ENCODE assay signal across 14 cellular contexts in the genomic region with DNA sequence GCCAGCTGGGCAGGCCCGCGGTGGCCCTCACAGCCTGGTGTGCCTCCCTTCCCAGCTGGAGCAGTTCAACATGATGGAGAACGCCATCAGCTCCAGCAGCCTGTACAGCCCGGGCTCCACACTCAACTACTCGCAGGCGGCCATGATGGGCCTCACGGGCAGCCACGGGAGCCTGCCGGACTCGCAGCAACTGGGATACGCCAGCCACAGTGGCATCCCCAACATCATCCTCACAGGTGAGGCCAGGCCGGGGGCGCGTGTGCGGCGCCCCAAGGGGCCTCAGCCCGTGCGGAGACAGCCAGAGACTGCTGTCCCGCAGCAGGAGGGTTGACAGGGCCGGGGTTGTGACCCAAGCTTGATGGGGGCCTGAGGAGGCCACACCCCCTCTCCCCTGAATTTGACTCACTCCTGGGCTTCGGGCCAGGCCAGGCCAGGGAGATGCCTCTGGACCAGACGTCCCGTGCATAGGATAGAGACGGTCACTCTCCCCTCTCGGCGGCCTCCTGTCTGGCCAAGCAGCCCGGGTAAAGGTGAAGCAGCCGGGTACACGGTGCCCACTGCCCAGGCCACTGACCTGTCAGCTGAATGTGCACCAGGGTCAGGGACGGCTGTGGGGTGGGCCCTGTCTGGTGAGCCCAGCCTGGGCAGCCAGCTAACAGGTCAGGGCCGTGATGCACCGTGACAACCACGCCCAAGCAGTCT. TPM values are rescaled to one million over a fixed set of nuclear protein-coding genes. Genes with fewer than 3 reads are reported as not detected.
A peak's percentile ranks its signal among the peaks of the same experiment; 100 is the strongest.
DNase-seq lines count a peak whose midpoint lies in the region; ATAC-seq and TF ChIP-seq lines count a peak whose summit lies in the region.
"Had no signal": no experiment of that assay in that cellular context is flagged by ENCODE, and none has a peak within 500 bp of the region (broad histone marks: within the 10 kb centered on the region; RNA-seq: fewer than 3 reads in every experiment).

No MANE protein-coding gene starts in this region.

- peaks cover 2% of the 10 kb centered on the region for H3K4me1 Mint-ChIP-seq in activated CD8-positive, alpha-beta T cell treated with anti-CD3 and anti-CD28 coated beads, Interleukin-2, amount 10 ng/mL, durations not matched to agents 7 days and 5 days (ENCODE audit: low read depth)
- H3K4me1 Mint-ChIP-seq in CD14-positive monocyte, result no peaks in the 10 kb centered on the region

- H3K36me3 Mint-ChIP-seq in activated CD8-positive, alpha-beta T cell treated with anti-CD3 and anti-CD28 coated beads, Interleukin-2, amount 10 ng/mL, durations not matched to agents 7 days and 5 days (ENCODE audit: low read depth), result no peaks in the 10 kb centered on the region
- peaks cover 0 to 7% of the 10 kb centered on the region in 2 donors for H3K36me3 Mint-ChIP-seq in CD14-positive monocyte

- POLR2A ChIA-PET in activated CD8-positive, alpha-beta T cell treated with anti-CD3 and anti-CD28 coated beads, Interleukin-2, amount 10 ng/mL, durations not matched to agents 7 days and 5 days (lab: Charles Lee), result no interaction called here

- no peaks in the 10 kb centered on the region for H3K79me2 ChIP-seq in fibroblast of lung (ENCODE audit: control insufficient read depth, insufficient read depth, low read length)

- H3K4me3 ChIP-seq in right cardiac atrium (ENCODE audit: low read length), result no peak overlapping the region
- no peak overlapping the region for H3K4me3 ChIP-seq in right atrium auricular region
- no peak overlapping the region for H3K4me3 ChIP-seq in fibroblast of lung (replicated peaks in 1 of 4; ENCODE audit: control extremely low read depth in 1 of 4, insufficient read depth in 1 of 4, low read depth in 3 of 4, low read length in 4 of 4)
- H3K4me3 ChIP-seq: dorsolateral prefrontal cortex had no signal

- no peaks in the 10 kb centered on the region for H3K27me3 Mint-ChIP-seq in activated CD8-positive, alpha-beta T cell treated with anti-CD3 and anti-CD28 coated beads, Interleukin-2, amount 10 ng/mL, durations not matched to agents 7 days and 5 days (ENCODE audit: low read depth)
- peaks cover 9 to 16% (median 15%) of the 10 kb centered on the region in 3 donors for H3K27me3 Mint-ChIP-seq in CD14-positive monocyte (ENCODE audit: low read depth in 3 of 3)

- H3K9me3 ChIP-seq in right cardiac atrium (ENCODE audit: control insufficient read depth, low read length), result no peaks in the 10 kb centered on the region
- H3K9me3 ChIP-seq in right atrium auricular region, result no peaks in the 10 kb centered on the region
- no peaks in the 10 kb centered on the region for H3K9me3 ChIP-seq in fibroblast of lung (ENCODE audit: control insufficient read depth, insufficient read depth, low read depth, low read length)

- no peaks in the 10 kb centered on the region for H4K20me1 ChIP-seq in fibroblast of lung (ENCODE audit: control insufficient read depth, extremely low read depth, insufficient read depth, low read length)

- H3K27ac ChIP-seq in right cardiac atrium (ENCODE audit: low read length) (no peak overlapping the region), right atrium auricular region (no peak overlapping the region), fibroblast of lung (ENCODE audit: insufficient read depth, low read length) (peak overlapping the region; percentile 62)

- no peaks in the 10 kb centered on the region for H3K9me3 Mint-ChIP-seq in activated CD8-positive, alpha-beta T cell treated with anti-CD3 and anti-CD28 coated beads, Interleukin-2, amount 10 ng/mL, durations not matched to agents 7 days and 5 days (ENCODE audit: insufficient read depth)
- peaks cover 0 to 3% (median 0%) of the 10 kb centered on the region in 7 donors for H3K9me3 Mint-ChIP-seq in CD14-positive monocyte

- H3K36me3 ChIP-seq in right atrium auricular region (no peaks in the 10 kb centered on the region), fibroblast of lung (ENCODE audit: control insufficient read depth, insufficient read depth, low read length) (no peaks in the 10 kb centered on the region)

- DNase-seq in right cardiac atrium, result peak in 2 of 3 donors; percentile 59 to 63
- DNase-seq in right atrium auricular region (ENCODE audit: low spot score), result no peak
- peak; percentile 89 for DNase-seq in RPMI7951 (ENCODE audit: low read depth)
- peak; percentile 40 to 59 for DNase-seq in fibroblast of lung (ENCODE audit: low read depth in 2 of 2)
- DNase-seq in stimulated activated CD4-positive, alpha-beta T cell treated with anti-CD3 and anti-CD28 coated beads, Interleukin-12 subunit alpha, Interleukin-12 subunit beta, amount 100 ng/mL, for 4 hours, result no peak
- DNase-seq in activated CD8-positive, alpha-beta T cell treated with anti-CD3 and anti-CD28 coated beads, Interleukin-2, amount 10 ng/mL, durations not matched to agents 7 days and 5 days, result no peak
- no peak for DNase-seq in CD14-positive monocyte (ENCODE audit: low spot score)
- no peak for DNase-seq in pons (ENCODE audit: low spot score)
- DNase-seq: aorta; dorsolateral prefrontal cortex; NCI-H1105; NCI-H345; stimulated activated CD4-positive, alpha-beta T cell treated with anti-CD3 and anti-CD28 coated beads, Interleukin-2, amount 100 ng/mL, for 24 hours had no signal

- peak in 1 of 2 donors; percentile 20 for ATAC-seq in right cardiac atrium
- ATAC-seq in activated CD8-positive, alpha-beta T cell treated with anti-CD3 and anti-CD28 coated beads, Interleukin-2, amount 10 ng/mL, durations not matched to agents 7 days and 5 days, result no peak

- H3K27ac Mint-ChIP-seq in activated CD8-positive, alpha-beta T cell treated with anti-CD3 and anti-CD28 coated beads, Interleukin-2, amount 10 ng/mL, durations not matched to agents 7 days and 5 days, result no peak overlapping the region
- H3K27ac Mint-ChIP-seq in CD14-positive monocyte, result no peak overlapping the region

- H3K4me1 ChIP-seq in right cardiac atrium (ENCODE audit: control insufficient read depth, insufficient read depth, low read length) (no peaks in the 10 kb centered on the region), right atrium auricular region (no peaks in the 10 kb centered on the region), fibroblast of lung (ENCODE audit: control insufficient read depth, extremely low read depth, insufficient read depth, low read length) (peaks cover 13% of the 10 kb centered on the region)

- peak overlapping the region; percentile 64 for H3K4me2 ChIP-seq in fibroblast of lung (ENCODE audit: extremely low read depth, insufficient read depth, low read length)

- CTCF ChIA-PET in activated CD8-positive, alpha-beta T cell treated with anti-CD3 and anti-CD28 coated beads, Interleukin-2, amount 10 ng/mL, durations not matched to agents 7 days and 5 days (lab: Charles Lee), result no interaction called here

- H3K27me3 ChIP-seq in right cardiac atrium (ENCODE audit: control insufficient read depth, insufficient read depth), result no peaks in the 10 kb centered on the region
- no peaks in the 10 kb centered on the region for H3K27me3 ChIP-seq in right atrium auricular region
- no peaks in the 10 kb centered on the region for H3K27me3 ChIP-seq in fibroblast of lung (ENCODE audit: control insufficient read depth, insufficient read depth, low read length)
- H3K27me3 ChIP-seq: dorsolateral prefrontal cortex had no signal

- no peak for TF ChIP-seq CTCF in right atrium auricular region (IDR thresholded peaks at IDR 0.05)
- TF ChIP-seq CTCF in fibroblast of lung (conservative IDR thresholded peaks at IDR 0.05 in 1 of 2, IDR thresholded peaks at IDR 0.05 in 1 of 2; ENCODE audit: low read depth in 1 of 2, low read length in 2 of 2), result no peak
- no peak for TF ChIP-seq CTCF in CD14-positive monocyte (IDR thresholded peaks at IDR 0.05)

- no peak overlapping the region for H3K4me3 Mint-ChIP-seq in activated CD8-positive, alpha-beta T cell treated with anti-CD3 and anti-CD28 coated beads, Interleukin-2, amount 10 ng/mL, durations not matched to agents 7 days and 5 days
- H3K4me3 Mint-ChIP-seq in CD14-positive monocyte, result no peak overlapping the region

- intact Hi-C loops in right cardiac atrium (cut with DNase I) (no loop called here), CD14-positive monocyte (cut with micrococcal nuclease) (no loop called here)

- 86% methylated on average over 33 of the region's 33 CpGs for WGBS in right cardiac atrium

- peak overlapping the region; percentile 55 for H3K9ac ChIP-seq in fibroblast of lung (ENCODE audit: insufficient read depth, low read length)

- no peak overlapping the region for H2AFZ ChIP-seq in fibroblast of lung (ENCODE audit: low read length)

RNA-seq across cellular contexts. Expression of gene COMP, which starts 15.4 kb away (rescaled TPM):
- total RNA-seq in right cardiac atrium, result 10 to 100 TPM in 1 of 4 donors, 1 to 10 TPM in 3; 1.5 to 13.7 (median 4.7) TPM
- 2.2 TPM for polyA plus RNA-seq in right cardiac atrium
- total RNA-seq in right atrium auricular region, result 10 to 100 TPM in 1 of 2 donors, 1 to 10 TPM in 1; 7.8 to 12.5 TPM
- 1.1 and 1.2 TPM in 2 replicates for total RNA-seq in RPMI7951 (2014; rRNA removed; shearing (Covaris generic))
- total RNA-seq in fibroblast of lung, result 0.17 and 0.26 TPM in 2 replicates
- polyA plus RNA-seq in fibroblast of lung, result 0.05 and 0.11 TPM in 2 replicates
- 0.08 and 0.16 TPM in 2 replicates for polyA plus RNA-seq in fibroblast of lung (2012)
- not detected in 2 replicates for polyA minus RNA-seq in fibroblast of lung (ENCODE audit: low replicate concordance)
- not detected for total RNA-seq in activated CD8-positive, alpha-beta T cell treated with anti-CD3 and anti-CD28 coated beads, Interleukin-2, amount 10 ng/mL, durations not matched to agents 7 days and 5 days
- not detected for polyA plus RNA-seq in CD14-positive monocyte
- total RNA-seq: activated CD8-positive, alpha-beta memory T cell treated with anti-CD3 and anti-CD28 coated beads for 36 hours had no signal

RNA-seq across cellular contexts. Expression of gene UPF1, which starts 56.0 kb away (rescaled TPM):
- 10 to 100 TPM; 35.2 to 40.0 (median 36.8) TPM for total RNA-seq in right cardiac atrium
- 31.4 TPM for polyA plus RNA-seq in right cardiac atrium
- total RNA-seq in right atrium auricular region, result 10 to 100 TPM; 27.6 to 61.5 TPM
- 32.4 and 56.2 TPM in 2 replicates for total RNA-seq in RPMI7951 (2014; rRNA removed; shearing (Covaris generic))
- total RNA-seq in fibroblast of lung, result 42.4 and 57.1 TPM in 2 replicates
- 20.5 and 28.1 TPM in 2 replicates for polyA plus RNA-seq in fibroblast of lung
- 28.7 and 32.9 TPM in 2 replicates for polyA plus RNA-seq in fibroblast of lung (2012)
- polyA minus RNA-seq in fibroblast of lung (ENCODE audit: low replicate concordance), result 98.4 and 197 TPM in 2 replicates
- 10 to 100 TPM; 81.8 to 84.0 TPM for total RNA-seq in activated CD8-positive, alpha-beta T cell treated with anti-CD3 and anti-CD28 coated beads, Interleukin-2, amount 10 ng/mL, durations not matched to agents 7 days and 5 days
- polyA plus RNA-seq in CD14-positive monocyte, result 1 to 10 TPM; 2.6 to 3.2 TPM

Comparison
In these comparisons a context has a peak if more than half of its experiments do, and no peak if none do; other contexts are left out.
1. DNase-seq: peak in right cardiac atrium (2 of 3), RPMI7951 (single experiment) and fibroblast of lung (2 of 2); none in right atrium auricular region (single experiment), stimulated activated CD4-positive, alpha-beta T cell treated with anti-CD3 and anti-CD28 coated beads, Interleukin-12 subunit alpha, Interleukin-12 subunit beta, amount 100 ng/mL, for 4 hours (single experiment), activated CD8-positive, alpha-beta T cell treated with anti-CD3 and anti-CD28 coated beads, Interleukin-2, amount 10 ng/mL, durations not matched to agents 7 days and 5 days (single experiment), CD14-positive monocyte (single experiment) and pons (single experiment).